In the genomic region with DNA sequence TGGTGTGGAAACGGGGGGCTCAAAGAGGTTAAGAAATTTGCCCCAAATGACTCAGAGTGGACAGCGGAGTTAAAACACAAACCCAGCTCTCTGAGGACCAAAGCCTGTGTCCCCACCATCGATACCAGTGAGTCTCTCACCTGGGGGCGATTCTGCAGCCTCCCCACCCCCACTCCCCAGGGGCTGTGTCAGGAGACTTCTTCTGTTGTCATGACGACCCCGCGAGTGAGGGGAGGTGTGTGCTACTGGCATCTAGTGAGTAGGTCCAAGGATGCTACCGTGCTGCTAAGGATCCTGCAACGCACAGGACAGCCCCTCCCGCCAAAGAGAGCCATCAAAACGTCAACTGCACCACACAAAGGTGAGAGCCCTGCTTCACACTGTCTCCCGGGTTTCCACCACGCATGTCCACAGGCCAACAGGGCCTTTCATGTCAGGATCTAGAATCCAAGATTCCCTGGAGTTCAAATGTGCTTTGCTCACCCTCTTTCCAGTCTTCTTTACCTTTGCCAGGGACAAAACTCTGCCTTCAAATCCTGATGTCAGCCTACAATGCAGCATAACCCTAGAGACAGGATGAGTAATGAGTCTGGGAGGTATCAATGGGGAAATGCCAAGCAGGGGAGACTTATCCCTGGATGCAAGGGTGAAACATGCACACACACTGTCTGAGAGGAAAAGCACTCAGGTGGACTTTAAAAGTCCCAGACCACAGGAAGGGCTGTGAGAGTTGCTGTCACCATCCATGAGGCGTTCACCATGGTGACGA, we compare ENCODE assay signal across 15 cellular contexts. TPM values are rescaled to one million over a fixed set of nuclear protein-coding genes. Genes with fewer than 3 reads are reported as not detected.
A peak's percentile ranks its signal among the peaks of the same experiment; 100 is the strongest.
DNase-seq lines count a peak whose midpoint lies in the region; ATAC-seq, FAIRE-seq and TF ChIP-seq lines count a peak whose summit lies in the region.
"Had no signal": no experiment of that assay in that cellular context is flagged by ENCODE, and none has a peak within 500 bp of the region (broad histone marks: within the 10 kb centered on the region; RNA-seq: fewer than 3 reads in every experiment).

No MANE protein-coding gene starts in this region.

- H3K4me3 ChIP-seq in SU-DHL-6 (ENCODE audit: insufficient read depth, low read length, poor library complexity, severe bottlenecking) (no peak overlapping the region), epithelial cell of esophagus (ENCODE audit: low read length) (no peak overlapping the region), sigmoid colon (no peak overlapping the region)
- H3K4me3 ChIP-seq: transverse colon had no signal

- H3K4me1 ChIP-seq in sigmoid colon, result peaks cover 0 to 73% (median 63%) of the 10 kb centered on the region in 4 donors
- H3K4me1 ChIP-seq: parathyroid adenoma had no signal

- no peak for TF ChIP-seq EP300 in sigmoid colon (IDR thresholded peaks at IDR 0.05)

- peaks cover 95% of the 10 kb centered on the region for H3K79me2 ChIP-seq in SU-DHL-6 (ENCODE audit: insufficient read depth, low read length)

- ATAC-seq in activated CD8-positive, alpha-beta memory T cell treated with anti-CD3 and anti-CD28 coated beads, Interleukin-2, amount 10 ng/mL, durations not matched to agents 7 days and 5 days, result no peak
- ATAC-seq in GM18873 (IDR thresholded peaks at IDR 0.05; ENCODE audit: low FRiP score, unreplicated experiment), result no peak

- no peaks in the 10 kb centered on the region for H3K9me3 ChIP-seq in SU-DHL-6 (ENCODE audit: insufficient read depth, low read length)
- H3K9me3 ChIP-seq in sigmoid colon, result no peaks in the 10 kb centered on the region
- H3K9me3 ChIP-seq: transverse colon had no signal

- TF ChIP-seq CTCF in SU-DHL-6 (IDR thresholded peaks at IDR 0.05; ENCODE audit: insufficient read depth, low read length, poor library complexity, severe bottlenecking), result no peak
- no peak for TF ChIP-seq CTCF in epithelial cell of esophagus (IDR thresholded peaks at IDR 0.05; ENCODE audit: insufficient read depth, low read depth, low read length, missing control alignments)
- TF ChIP-seq CTCF in sigmoid colon (IDR thresholded peaks at IDR 0.05), result no peak

- peak overlapping the region; percentile 97 for H3K4me2 ChIP-seq in SU-DHL-6 (ENCODE audit: low read depth, low read length, poor library complexity, severe bottlenecking)

- H3K27ac Mint-ChIP-seq in activated CD8-positive, alpha-beta memory T cell treated with anti-CD3 and anti-CD28 coated beads, Interleukin-2, amount 10 ng/mL, durations not matched to agents 7 days and 5 days, result peak overlapping the region; percentile 47

- H3K36me3 ChIP-seq in SU-DHL-6 (ENCODE audit: low read length) (no peaks in the 10 kb centered on the region), sigmoid colon (peaks cover 0 to 18% (median 2%) of the 10 kb centered on the region in 4 donors)
- H3K36me3 ChIP-seq: transverse colon had no signal

- 76 to 85% methylated on average over 15 of the region's 15 CpGs for WGBS in sigmoid colon, 2 donors

- no peak for DNase-seq in activated CD8-positive, alpha-beta memory T cell treated with anti-CD3 and anti-CD28 coated beads, Interleukin-2, amount 10 ng/mL, durations not matched to agents 7 days and 5 days
- DNase-seq in activated CD8-positive, alpha-beta memory T cell treated with anti-CD3 and anti-CD28 coated beads, Interleukin-2, amount 50 U/mL, for 48 hours, result no peak
- DNase-seq in epithelial cell of esophagus (ENCODE audit: low read depth) (peak; percentile 47), sigmoid colon (peak; percentile 59), H54 (ENCODE audit: insufficient read length, low spot score) (no peak), RPMI8226 (no peak)
- DNase-seq: activated CD8-positive, alpha-beta memory T cell treated with anti-CD3 and anti-CD28 coated beads for 24 hours; amygdala; cortex of kidney; DMS153; NCI-H1048; transverse colon had no signal

- H3K9me2 ChIP-seq in SU-DHL-6 (replicated peaks; ENCODE audit: insufficient read depth, low read length), result no peaks in the 10 kb centered on the region

- peaks cover 9% of the 10 kb centered on the region; the same call in 1 of the 2 replicates for H4K20me1 ChIP-seq in SU-DHL-6 (ENCODE audit: low read depth, low read length)

- H3F3A ChIP-seq in SU-DHL-6 (ENCODE audit: insufficient read depth), result no peaks in the 10 kb centered on the region

- H3K27ac ChIP-seq in SU-DHL-6 (ENCODE audit: low read depth, low read length) (peak overlapping the region; percentile 12; the same call in 1 of the 2 replicates), sigmoid colon (no peak overlapping the region)
- H3K27ac ChIP-seq: parathyroid adenoma had no signal

- H3K27me3 ChIP-seq in SU-DHL-6 (ENCODE audit: low read length) (no peaks in the 10 kb centered on the region), sigmoid colon (no peaks in the 10 kb centered on the region)
- H3K27me3 ChIP-seq: transverse colon had no signal

- no peaks in the 10 kb centered on the region for H3K27me3 Mint-ChIP-seq in activated CD8-positive, alpha-beta memory T cell treated with anti-CD3 and anti-CD28 coated beads, Interleukin-2, amount 10 ng/mL, durations not matched to agents 7 days and 5 days

- H3K4me3 Mint-ChIP-seq in activated CD8-positive, alpha-beta memory T cell treated with anti-CD3 and anti-CD28 coated beads, Interleukin-2, amount 10 ng/mL, durations not matched to agents 7 days and 5 days, result no peak overlapping the region

- no peak for TF ChIP-seq POLR2A in sigmoid colon (IDR thresholded peaks at IDR 0.05)
- TF ChIP-seq POLR2A in H54 (IDR thresholded peaks at IDR 0.05; ENCODE audit: low read depth, low read length), result no peak

- CTCF ChIA-PET in activated CD8-positive, alpha-beta memory T cell treated with anti-CD3 and anti-CD28 coated beads, Interleukin-2, amount 10 ng/mL, durations not matched to agents 7 days and 5 days (lab: Charles Lee), result interaction anchor here (0.9 to 1.7 kb wide), 3 partner anchors 12 to 48 kb away, joined by 3 to 6 read pairs (median 5); no protein-coding TSS in a partner anchor

- intact Hi-C loops in sigmoid colon (cut with DNase I), result no loop called here

- no peak overlapping the region; the same call in 1 of the 2 replicates for H3K9ac ChIP-seq in SU-DHL-6 (ENCODE audit: low read length)
- H3K9ac ChIP-seq: parathyroid adenoma had no signal

- H3K9me3 Mint-ChIP-seq in activated CD8-positive, alpha-beta memory T cell treated with anti-CD3 and anti-CD28 coated beads, Interleukin-2, amount 10 ng/mL, durations not matched to agents 7 days and 5 days (ENCODE audit: low read depth), result no peaks in the 10 kb centered on the region

- FAIRE-seq in H54 (lab: Jason Lieb, UNC), result no peak

- peaks cover 30% of the 10 kb centered on the region for H3K36me3 Mint-ChIP-seq in activated CD8-positive, alpha-beta memory T cell treated with anti-CD3 and anti-CD28 coated beads, Interleukin-2, amount 10 ng/mL, durations not matched to agents 7 days and 5 days

- no peak overlapping the region for H2AFZ ChIP-seq in SU-DHL-6 (ENCODE audit: low read depth, low read length, severe bottlenecking)
- H2AFZ ChIP-seq: parathyroid adenoma had no signal

- H3K4me1 Mint-ChIP-seq in activated CD8-positive, alpha-beta memory T cell treated with anti-CD3 and anti-CD28 coated beads, Interleukin-2, amount 10 ng/mL, durations not matched to agents 7 days and 5 days, result peaks cover 65% of the 10 kb centered on the region

RNA-seq across cellular contexts. Expression of a gene that starts 3.9 kb away (rescaled TPM):
- total RNA-seq in activated CD8-positive, alpha-beta memory T cell treated with anti-CD3 and anti-CD28 coated beads, Interleukin-2, amount 10 ng/mL, durations not matched to agents 7 days and 5 days, result 100 to 1,000 TPM in 1 of 2 experiments, 10 to 100 TPM in 1; 97.8 to 108 TPM
- 10 to 100 TPM; 63.1 to 86.4 (median 82.7) TPM for total RNA-seq in sigmoid colon
- polyA plus RNA-seq in sigmoid colon, result 10 to 100 TPM; 27.0 to 47.5 (median 27.6) TPM

RNA-seq across cellular contexts. Expression of a gene that starts 60.0 kb away (rescaled TPM):
- 10 to 100 TPM in 1 of 2 experiments, 1 to 10 TPM in 1; 7.3 to 11.7 TPM for total RNA-seq in activated CD8-positive, alpha-beta memory T cell treated with anti-CD3 and anti-CD28 coated beads, Interleukin-2, amount 10 ng/mL, durations not matched to agents 7 days and 5 days
- total RNA-seq in sigmoid colon, result 10 to 100 TPM in 2 of 4 donors, 1 to 10 TPM in 2; 4.9 to 18.6 (median 9.7) TPM
- polyA plus RNA-seq in sigmoid colon, result 10 to 100 TPM in 1 of 3 donors, 1 to 10 TPM in 2; 3.6 to 13.7 (median 3.7) TPM

Comparison
In these comparisons a context has a peak if more than half of its experiments do, and no peak if none do; other contexts are left out.
1. DNase-seq: peak in epithelial cell of esophagus (single experiment) and sigmoid colon (single experiment); none in activated CD8-positive, alpha-beta memory T cell treated with anti-CD3 and anti-CD28 coated beads, Interleukin-2, amount 10 ng/mL, durations not matched to agents 7 days and 5 days (single experiment), activated CD8-positive, alpha-beta memory T cell treated with anti-CD3 and anti-CD28 coated beads, Interleukin-2, amount 50 U/mL, for 48 hours (single experiment), H54 (single experiment) and RPMI8226 (single experiment).